15 cellular contexts compared by ENCODE assay signal in the genomic region with DNA sequence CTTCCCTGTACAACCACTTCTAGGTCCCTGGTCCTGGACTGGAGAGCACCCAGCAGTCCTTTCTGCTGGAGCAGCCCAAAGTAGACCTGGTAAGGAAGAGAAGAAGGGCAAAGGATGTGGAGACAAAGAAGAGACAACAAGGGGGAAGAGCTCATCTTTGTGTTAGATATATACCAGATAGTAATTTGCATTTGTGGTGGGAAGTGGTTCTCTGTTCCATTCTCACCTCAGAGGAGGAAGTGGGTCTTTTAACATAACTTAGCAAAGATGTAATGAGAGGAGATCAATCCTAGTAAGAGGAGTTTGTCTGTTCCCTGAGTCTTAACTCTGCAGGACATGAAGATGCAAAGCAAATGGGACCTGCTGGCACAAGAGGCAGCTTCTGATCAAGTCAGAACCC. TPM values are rescaled to one million over a fixed set of nuclear protein-coding genes. Genes with fewer than 3 reads are reported as not detected.
DNase-seq lines count a peak whose midpoint lies in the region; ATAC-seq, FAIRE-seq and TF ChIP-seq lines count a peak whose summit lies in the region.
"Had no signal": no experiment of that assay in that cellular context is flagged by ENCODE, and none has a peak within 500 bp of the region (broad histone marks: within the 10 kb centered on the region; RNA-seq: fewer than 3 reads in every experiment).

No MANE protein-coding gene starts in this region.

- CTCF ChIA-PET in Caco-2 (lab: Charles Lee): no interaction called here

- no peaks in the 10 kb centered on the region for H3K9me3 ChIP-seq in Caco-2
- H3K9me3 ChIP-seq: breast epithelium, esophagus muscularis mucosa had no signal

- H3K9me3 Mint-ChIP-seq in Caco-2 (ENCODE audit: unreplicated experiment): no peaks in the 10 kb centered on the region
- H3K9me3 Mint-ChIP-seq in activated CD4-positive, alpha-beta T cell treated with anti-CD3 and anti-CD28 coated beads, Interleukin-2, amount 10 ng/mL, durations not matched to agents 24 days and 14 days: no peaks in the 10 kb centered on the region
- H3K9me3 Mint-ChIP-seq: IgD-negative memory B cell had no signal

- intact Hi-C loops in Caco-2 (cut with micrococcal nuclease; ENCODE audit: unreplicated experiment): loop anchor here (1.0 to 5.0 kb wide), 4 partner anchors 47 to 587 kb away; no protein-coding TSS in a partner anchor
- intact Hi-C loops in activated CD4-positive, alpha-beta T cell treated with anti-CD3 and anti-CD28 coated beads, Interleukin-2, amount 10 ng/mL, durations not matched to agents 24 days and 14 days (cut with micrococcal nuclease): loop anchor here (1.0 kb wide), 1 partner anchor 587 kb away; no protein-coding TSS in a partner anchor

- TF ChIP-seq POLR2A in GM12891 (IDR thresholded peaks at IDR 0.05; ENCODE audit: low read depth, low read length): no peak
- TF ChIP-seq POLR2A in H54 (IDR thresholded peaks at IDR 0.05; ENCODE audit: low read depth, low read length): no peak

- H3K27me3 ChIP-seq in Caco-2 (replicated peaks; ENCODE audit: control insufficient read depth, insufficient read depth, low read length): no peaks in the 10 kb centered on the region
- H3K27me3 ChIP-seq: breast epithelium, esophagus muscularis mucosa had no signal

- no peaks in the 10 kb centered on the region for H3K4me1 Mint-ChIP-seq in Caco-2 (ENCODE audit: low read depth, unreplicated experiment)
- no peaks in the 10 kb centered on the region for H3K4me1 Mint-ChIP-seq in activated CD4-positive, alpha-beta T cell treated with anti-CD3 and anti-CD28 coated beads, Interleukin-2, amount 10 ng/mL, durations not matched to agents 24 days and 14 days

- no peak overlapping the region for H3K4me3 Mint-ChIP-seq in Caco-2 (ENCODE audit: unreplicated experiment)
- no peak overlapping the region for H3K4me3 Mint-ChIP-seq in activated CD4-positive, alpha-beta T cell treated with anti-CD3 and anti-CD28 coated beads, Interleukin-2, amount 10 ng/mL, durations not matched to agents 24 days and 14 days
- H3K4me3 Mint-ChIP-seq: IgD-negative memory B cell had no signal

- no TSS peak for BruUV-seq in Caco-2 (replicated peaks; lab: Mats Ljungman, UMichigan)

- POLR2A ChIA-PET in Caco-2 (lab: Charles Lee): no interaction called here

- DNase-seq in GM12891 (ENCODE audit: insufficient read length, low spot score): peak; percentile 12
- DNase-seq in Caco-2: no peak
- DNase-seq in activated CD4-positive, alpha-beta T cell treated with anti-CD3 and anti-CD28 coated beads, Interleukin-2, amount 10 ng/mL, durations not matched to agents 24 days and 14 days: no peak
- no peak for DNase-seq in H54 (ENCODE audit: insufficient read length, low spot score)
- DNase-seq in GOT3 (lab: John Stamatoyannopoulos, UW): no peak
- DNase-seq: stimulated activated CD4-positive, alpha-beta T cell treated with anti-CD3 and anti-CD28 coated beads, Interleukin-2, amount 100 ng/mL, for 24 hours had no signal

- H3K36me3 Mint-ChIP-seq in Caco-2 (ENCODE audit: insufficient read depth, unreplicated experiment): no peaks in the 10 kb centered on the region
- no peaks in the 10 kb centered on the region for H3K36me3 Mint-ChIP-seq in activated CD4-positive, alpha-beta T cell treated with anti-CD3 and anti-CD28 coated beads, Interleukin-2, amount 10 ng/mL, durations not matched to agents 24 days and 14 days (ENCODE audit: low read depth)
- H3K36me3 Mint-ChIP-seq: IgD-negative memory B cell had no signal

- ATAC-seq in GM19397 (IDR thresholded peaks at IDR 0.05; ENCODE audit: unreplicated experiment): peak; percentile 90
- peak; percentile 98 for ATAC-seq in HG02870 (IDR thresholded peaks at IDR 0.05; ENCODE audit: unreplicated experiment)
- ATAC-seq in HG03565 (IDR thresholded peaks at IDR 0.05; ENCODE audit: unreplicated experiment): peak; percentile 98

- FAIRE-seq in GM12891 (lab: Jason Lieb, UNC) (peak; percentile 9), H54 (lab: Jason Lieb, UNC) (no peak)

- no peak overlapping the region for H3K27ac Mint-ChIP-seq in Caco-2 (ENCODE audit: unreplicated experiment)
- no peak overlapping the region for H3K27ac Mint-ChIP-seq in activated CD4-positive, alpha-beta T cell treated with anti-CD3 and anti-CD28 coated beads, Interleukin-2, amount 10 ng/mL, durations not matched to agents 24 days and 14 days
- H3K27ac Mint-ChIP-seq: IgD-negative memory B cell had no signal

- H3K4me3 ChIP-seq in Caco-2 (ENCODE audit: low read depth, low read length): no peak overlapping the region
- H3K4me3 ChIP-seq: breast epithelium, esophagus muscularis mucosa had no signal

- TF ChIP-seq CTCF in Caco-2 (IDR thresholded peaks at IDR 0.05; ENCODE audit: insufficient read depth in 1 of 2, low read depth in 1 of 2, low read length in 1 of 2, severe bottlenecking in 1 of 2, unreplicated experiment in 1 of 2): no peak

- H3K4me1 ChIP-seq in Caco-2: no peaks in the 10 kb centered on the region
- H3K4me1 ChIP-seq: breast epithelium had no signal

- no peaks in the 10 kb centered on the region for H3K27me3 Mint-ChIP-seq in Caco-2 (ENCODE audit: insufficient read depth, unreplicated experiment)
- peaks cover 2% of the 10 kb centered on the region for H3K27me3 Mint-ChIP-seq in activated CD4-positive, alpha-beta T cell treated with anti-CD3 and anti-CD28 coated beads, Interleukin-2, amount 10 ng/mL, durations not matched to agents 24 days and 14 days

- no peaks in the 10 kb centered on the region for H3K36me3 ChIP-seq in Caco-2 (ENCODE audit: control insufficient read depth, insufficient read depth, low read length)
- H3K36me3 ChIP-seq: breast epithelium, esophagus muscularis mucosa had no signal

TF ChIP-seq in GM12891, 5 proteins besides CTCF, POLR2A, EP300 and RAD21:
- TF ChIP-seq SPI1 (IDR thresholded peaks at IDR 0.05; ENCODE audit: low read depth, low read length): peak; percentile 84
- TF ChIP-seq PAX5 (IDR thresholded peaks at IDR 0.05; ENCODE audit: insufficient read depth, low read length, severe bottlenecking): no peak
- no peak for TF ChIP-seq TAF1 (IDR thresholded peaks at IDR 0.05; ENCODE audit: low read depth, low read length)
- no peak for TF ChIP-seq POU2F2 (IDR thresholded peaks at IDR 0.05; ENCODE audit: low read depth, low read length)

RNA-seq across cellular contexts. Expression of gene CCDC198, which starts 8.0 kb away (rescaled TPM):
- polyA plus RNA-seq in GM12891 (2012; ENCODE audit: low read depth, missing spikeins): 0.04 TPM
- total RNA-seq in Caco-2 (2022): 0.66 and 1.1 TPM in 2 replicates
- not detected in 2 replicates for total RNA-seq in activated CD4-positive, alpha-beta T cell treated with anti-CD3 and anti-CD28 coated beads, Interleukin-2, amount 10 ng/mL, durations not matched to agents 24 days and 14 days
- total RNA-seq: breast epithelium, esophagus muscularis mucosa, NCI-H460, temporal lobe had no signal
- polyA plus RNA-seq: BJ, IgD-negative memory B cell had no signal
